ENCODE assay signal across 9 cellular contexts in genomic region chr12:81992461-81992860, GRCh38.
A peak's percentile ranks its signal among the peaks of the same experiment; 100 is the strongest.
DNase-seq lines count a peak whose midpoint lies in the region; ATAC-seq, FAIRE-seq and TF ChIP-seq lines count a peak whose summit lies in the region.
"Had no signal": no experiment of that assay in that cellular context is flagged by ENCODE, and none has a peak within 500 bp of the region (broad histone marks: within the 10 kb centered on the region; RNA-seq: fewer than 3 reads in every experiment).

No MANE protein-coding gene starts in this region.

- in situ Hi-C loops in GM12878 (cut with MboI): no loop called here

- no peaks in the 10 kb centered on the region for H3K36me3 Mint-ChIP-seq in activated CD8-positive, alpha-beta memory T cell treated with anti-CD3 and anti-CD28 coated beads, Interleukin-2, amount 10 ng/mL, durations not matched to agents 7 days and 5 days
- H3K36me3 Mint-ChIP-seq in activated T-helper 2 cell treated with anti-CD3 and anti-CD28 coated beads, Interferon-gamma antibody, Interleukin-2, Interleukin-4, amounts not matched to agents 10 μg/mL and 5 μg/mL and 100 μg/mL, durations not matched to agents 14 hours and 24 hours and 36 hours (ENCODE audit: low read depth): no peaks in the 10 kb centered on the region

- no peaks in the 10 kb centered on the region for H4K20me1 ChIP-seq in GM12878 (ENCODE audit: control insufficient read depth, insufficient read depth)

- CTCF ChIA-PET in activated CD8-positive, alpha-beta memory T cell treated with anti-CD3 and anti-CD28 coated beads, Interleukin-2, amount 10 ng/mL, durations not matched to agents 7 days and 5 days (lab: Charles Lee): interaction anchor here (0.9 kb wide), 1 partner anchor 18 kb away, joined by 3 read pairs; no protein-coding TSS in a partner anchor
- CTCF ChIA-PET in GM12878 (lab: Yijun Ruan, JAX): interaction anchor here (0.7 to 2.4 kb wide), 20 partner anchors 11 to 380 kb away, joined by 3 to 14 read pairs (median 4); partner anchors contain the start of genes CCDC59 and METTL25

- ATAC-seq in activated CD8-positive, alpha-beta memory T cell treated with anti-CD3 and anti-CD28 coated beads, Interleukin-2, amount 10 ng/mL, durations not matched to agents 7 days and 5 days: no peak
- peak; percentile 92 for ATAC-seq in GM12878
- ATAC-seq in HG03097 (IDR thresholded peaks at IDR 0.05; ENCODE audit: low FRiP score, unreplicated experiment): no peak

- H3K36me3 ChIP-seq in GM12878 (ENCODE audit: control insufficient read depth in 2 of 2, insufficient read depth in 2 of 2, low read length in 1 of 2): no peaks in the 10 kb centered on the region

- no peak for TF ChIP-seq EP300 in GM12878 (IDR thresholded peaks at IDR 0.05; ENCODE audit: borderline replicate concordance in 1 of 2, control insufficient read depth in 1 of 2, low read depth in 2 of 2, low read length in 2 of 2)

- no peaks in the 10 kb centered on the region for H3K9me3 ChIP-seq in GM12878 (replicated peaks; ENCODE audit: control insufficient read depth, insufficient read depth, low read length)

- no peak overlapping the region for H2AFZ ChIP-seq in GM12878 (ENCODE audit: control insufficient read depth, low read depth, low read length)

- no peaks in the 10 kb centered on the region for H3K27me3 Mint-ChIP-seq in activated CD8-positive, alpha-beta memory T cell treated with anti-CD3 and anti-CD28 coated beads, Interleukin-2, amount 10 ng/mL, durations not matched to agents 7 days and 5 days
- no peaks in the 10 kb centered on the region for H3K27me3 Mint-ChIP-seq in activated T-helper 2 cell treated with anti-CD3 and anti-CD28 coated beads, Interferon-gamma antibody, Interleukin-2, Interleukin-4, amounts not matched to agents 10 μg/mL and 5 μg/mL and 100 μg/mL, durations not matched to agents 14 hours and 24 hours and 36 hours (ENCODE audit: low read depth)

- peak in 2 of 3 experiments; percentile 9 to 36; a peak in 3 of 6 replicates for TF ChIP-seq CTCF in GM12878 (IDR thresholded peaks at IDR 0.05 in 2 of 3, conservative IDR thresholded peaks at IDR 0.05 in 1 of 3; ENCODE audit: control insufficient read depth in 2 of 3, extremely low read depth in 1 of 3, insufficient read depth in 1 of 3, low read depth in 3 of 3, low read length in 3 of 3)

- peak; percentile 10; the same call in 1 of the 2 replicates for TF ChIP-seq RAD21 in GM12878 (IDR thresholded peaks at IDR 0.05; ENCODE audit: insufficient read depth, low read depth, low read length)

- H3K27ac ChIP-seq in GM12878 (ENCODE audit: control insufficient read depth, insufficient read depth): no peak overlapping the region

- no peaks in the 10 kb centered on the region for H3K4me1 Mint-ChIP-seq in activated CD8-positive, alpha-beta memory T cell treated with anti-CD3 and anti-CD28 coated beads, Interleukin-2, amount 10 ng/mL, durations not matched to agents 7 days and 5 days
- H3K4me1 Mint-ChIP-seq in activated T-helper 2 cell treated with anti-CD3 and anti-CD28 coated beads, Interferon-gamma antibody, Interleukin-2, Interleukin-4, amounts not matched to agents 10 μg/mL and 5 μg/mL and 100 μg/mL, durations not matched to agents 14 hours and 24 hours and 36 hours (ENCODE audit: low read depth): no peaks in the 10 kb centered on the region

- intact Hi-C loops in GM12878 (cut with micrococcal nuclease; ENCODE audit: unreplicated experiment): loop anchor here (5.0 kb wide), 1 partner anchor 345 kb away; no protein-coding TSS in a partner anchor
- intact Hi-C loops in activated T-helper 2 cell treated with anti-CD3 and anti-CD28 coated beads, Interferon-gamma antibody, Interleukin-2, Interleukin-4, amounts not matched to agents 10 μg/mL and 5 μg/mL and 100 μg/mL, durations not matched to agents 14 hours and 24 hours and 36 hours (cut with micrococcal nuclease): loop anchor here (10.0 kb wide), 1 partner anchor 348 kb away; no protein-coding TSS in a partner anchor

- BruUV-seq in GM12878 (replicated peaks; lab: Mats Ljungman, UMichigan): no TSS peak

- H3K79me2 ChIP-seq in GM12878 (ENCODE audit: control insufficient read depth, insufficient read depth, low read length): no peaks in the 10 kb centered on the region

- no peak overlapping the region for H3K4me2 ChIP-seq in GM12878 (ENCODE audit: control insufficient read depth, insufficient read depth)

- DNase-seq in activated CD8-positive, alpha-beta memory T cell treated with anti-CD3 and anti-CD28 coated beads for 1 hour (ENCODE audit: extremely low read depth in 1 of 2, low read depth in 1 of 2): peak; percentile 5 to 9
- DNase-seq in activated CD8-positive, alpha-beta memory T cell treated with anti-CD3 and anti-CD28 coated beads, Interleukin-2, amount 10 ng/mL, durations not matched to agents 7 days and 5 days: no peak
- DNase-seq in NCI-H146 (lab: John Stamatoyannopoulos, UW) (peak; percentile 70), GM12878 (ENCODE audit: low read depth, low spot score) (no peak), retina (peak; percentile 9), LoVo (ENCODE audit: low spot score) (no peak)
- DNase-seq in activated T-helper 2 cell treated with anti-CD3 and anti-CD28 coated beads, Interferon-gamma antibody, Interleukin-2, Interleukin-4, amounts not matched to agents 10 μg/mL and 5 μg/mL and 100 μg/mL, durations not matched to agents 14 hours and 24 hours and 36 hours (ENCODE audit: low spot score): no peak

- H3K9ac ChIP-seq in GM12878 (ENCODE audit: control insufficient read depth, insufficient read depth, low read length): no peak overlapping the region

- no peak overlapping the region for H3K4me3 Mint-ChIP-seq in activated CD8-positive, alpha-beta memory T cell treated with anti-CD3 and anti-CD28 coated beads, Interleukin-2, amount 10 ng/mL, durations not matched to agents 7 days and 5 days
- no peak overlapping the region for H3K4me3 Mint-ChIP-seq in activated T-helper 2 cell treated with anti-CD3 and anti-CD28 coated beads, Interferon-gamma antibody, Interleukin-2, Interleukin-4, amounts not matched to agents 10 μg/mL and 5 μg/mL and 100 μg/mL, durations not matched to agents 14 hours and 24 hours and 36 hours (ENCODE audit: low read depth)

- no peak overlapping the region for H3K4me3 ChIP-seq in GM12878

- TF ChIP-seq POLR2A in GM12878 (IDR thresholded peaks at IDR 0.05; ENCODE audit: low read depth, low read length): no peak

- 19% methylated on average over 2 of the region's 2 CpGs for WGBS in GM12878 (ENCODE audit: insufficient coverage, insufficient replicate concordance, low lambda C conversion rate, missing lambda C conversion rate)

- H3K27me3 ChIP-seq in GM12878 (replicated peaks in 1 of 2; ENCODE audit: control insufficient read depth in 2 of 2, insufficient read depth in 2 of 2, low read length in 1 of 2): no peaks in the 10 kb centered on the region

- SMC1A ChIA-PET in GM12878 (lab: Charles Lee; ENCODE audit: uncharacterized antibody, unreplicated experiment): interaction anchor here (0.6 to 4.0 kb wide), 21 partner anchors 11 to 348 kb away, joined by 3 to 31 read pairs (median 4); no protein-coding TSS in a partner anchor

- H3K9me3 Mint-ChIP-seq in activated CD8-positive, alpha-beta memory T cell treated with anti-CD3 and anti-CD28 coated beads, Interleukin-2, amount 10 ng/mL, durations not matched to agents 7 days and 5 days (ENCODE audit: low read depth): no peaks in the 10 kb centered on the region
- H3K9me3 Mint-ChIP-seq in activated T-helper 2 cell treated with anti-CD3 and anti-CD28 coated beads, Interferon-gamma antibody, Interleukin-2, Interleukin-4, amounts not matched to agents 10 μg/mL and 5 μg/mL and 100 μg/mL, durations not matched to agents 14 hours and 24 hours and 36 hours: no peaks in the 10 kb centered on the region

- POLR2A ChIA-PET in GM12878 (lab: Charles Lee): interaction anchor here (1.1 to 1.7 kb wide), 3 partner anchors 25 to 65 kb away, joined by 4 to 5 read pairs (median 4); no protein-coding TSS in a partner anchor

- H3K27ac Mint-ChIP-seq in activated CD8-positive, alpha-beta memory T cell treated with anti-CD3 and anti-CD28 coated beads, Interleukin-2, amount 10 ng/mL, durations not matched to agents 7 days and 5 days: no peak overlapping the region
- H3K27ac Mint-ChIP-seq in activated T-helper 2 cell treated with anti-CD3 and anti-CD28 coated beads, Interferon-gamma antibody, Interleukin-2, Interleukin-4, amounts not matched to agents 10 μg/mL and 5 μg/mL and 100 μg/mL, durations not matched to agents 14 hours and 24 hours and 36 hours: no peak overlapping the region

- RAD21 ChIA-PET in GM12878 (lab: Charles Lee; ENCODE audit: unreplicated experiment): interaction anchor here (0.9 to 3.4 kb wide), 16 partner anchors 11 to 381 kb away, joined by 3 to 23 read pairs (median 4); no protein-coding TSS in a partner anchor

- no peak for FAIRE-seq in GM12878 (lab: Jason Lieb, UNC)
- FAIRE-seq: endometrium had no signal

- H3K4me1 ChIP-seq in GM12878 (ENCODE audit: control insufficient read depth, insufficient read depth, low read length): no peaks in the 10 kb centered on the region

TF ChIP-seq in GM12878, 131 proteins besides CTCF, POLR2A, EP300 and RAD21:
- TF ChIP-seq YBX1 (IDR thresholded peaks at IDR 0.05) (no peak), SMC3 (IDR thresholded peaks at IDR 0.05; ENCODE audit: borderline replicate concordance, low read length) (peak; percentile 24; the same call in 1 of the 2 replicates)

Comparison
In these comparisons a context has a peak if more than half of its experiments do, and no peak if none do; other contexts are left out.
1. DNase-seq: peak in activated CD8-positive, alpha-beta memory T cell treated with anti-CD3 and anti-CD28 coated beads for 1 hour (2 of 2), NCI-H146 (single experiment) and retina (single experiment); none in activated CD8-positive, alpha-beta memory T cell treated with anti-CD3 and anti-CD28 coated beads, Interleukin-2, amount 10 ng/mL, durations not matched to agents 7 days and 5 days (single experiment), GM12878 (single experiment), activated T-helper 2 cell treated with anti-CD3 and anti-CD28 coated beads, Interferon-gamma antibody, Interleukin-2, Interleukin-4, amounts not matched to agents 10 μg/mL and 5 μg/mL and 100 μg/mL, durations not matched to agents 14 hours and 24 hours and 36 hours (single experiment) and LoVo (single experiment).